Comparison of ENCODE assay signal across 27 cellular contexts in the genomic region with DNA sequence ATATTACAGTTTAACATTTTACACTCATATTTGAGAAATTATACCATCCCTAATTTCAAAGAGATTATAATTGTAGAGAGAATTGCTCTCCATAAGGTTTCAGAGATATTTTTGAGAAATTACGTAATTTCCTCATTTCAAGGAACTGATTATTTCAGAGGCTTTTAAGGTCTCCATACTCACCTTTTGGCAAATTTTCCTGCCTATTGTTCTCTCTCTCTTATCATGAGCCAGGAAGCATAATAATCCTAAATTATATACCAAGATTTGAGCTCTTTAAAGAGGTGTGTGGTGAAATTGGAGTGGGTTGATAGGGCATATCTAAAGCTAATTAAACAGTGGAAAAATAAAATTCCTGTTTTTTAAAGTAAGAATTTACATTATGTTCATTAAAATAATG.
"Had no signal": no experiment of that assay in that cellular context is flagged by ENCODE, and none has a peak within 500 bp of the region (broad histone marks: within the 10 kb centered on the region; RNA-seq: fewer than 3 reads in every experiment).

No MANE protein-coding gene starts in this region.

- H3K4me3 Mint-ChIP-seq: activated CD4-positive, alpha-beta memory T cell treated with anti-CD3 and anti-CD28 coated beads, Interleukin-2, amount 10 ng/mL, durations not matched to agents 7 days and 5 days; activated CD4-positive, alpha-beta T cell treated with anti-CD3 and anti-CD28 coated beads, Interleukin-2, amount 10 ng/mL, durations not matched to agents 7 days and 5 days; activated naive CD8-positive, alpha-beta T cell treated with anti-CD3 and anti-CD28 coated beads, Interleukin-2, amount 10 ng/mL, durations not matched to agents 7 days and 5 days; activated T-cell treated with anti-CD3 and anti-CD28 coated beads, Interleukin-2, amount 50 U/mL, for 72 hours; T-cell had no signal

- H3K27me3 Mint-ChIP-seq: activated CD4-positive, alpha-beta memory T cell treated with anti-CD3 and anti-CD28 coated beads, Interleukin-2, amount 10 ng/mL, durations not matched to agents 7 days and 5 days; activated CD4-positive, alpha-beta T cell treated with anti-CD3 and anti-CD28 coated beads, Interleukin-2, amount 10 ng/mL, durations not matched to agents 7 days and 5 days; activated naive CD8-positive, alpha-beta T cell treated with anti-CD3 and anti-CD28 coated beads, Interleukin-2, amount 10 ng/mL, durations not matched to agents 7 days and 5 days had no signal

- H3K27me3 ChIP-seq: adrenal gland, body of pancreas, MG63 had no signal

- ATAC-seq: activated T-cell treated with anti-CD3 and anti-CD28 coated beads, Interleukin-2, amount 50 U/mL, for 72 hours; body of pancreas; T-cell had no signal

- H3K9me3 ChIP-seq: adrenal gland, body of pancreas, MG63 had no signal

- FAIRE-seq: bronchial epithelial cell, TTC549 had no signal

- H3K36me3 ChIP-seq: adrenal gland, MG63 had no signal

- H3K4me3 ChIP-seq: adrenal gland, body of pancreas, MG63, SK-N-MC had no signal

- H3K36me3 Mint-ChIP-seq: activated naive CD8-positive, alpha-beta T cell treated with anti-CD3 and anti-CD28 coated beads, Interleukin-2, amount 10 ng/mL, durations not matched to agents 7 days and 5 days; T-cell had no signal

- H3K4me1 ChIP-seq: adrenal gland, body of pancreas had no signal

- H3K9me3 Mint-ChIP-seq: activated CD4-positive, alpha-beta memory T cell treated with anti-CD3 and anti-CD28 coated beads, Interleukin-2, amount 10 ng/mL, durations not matched to agents 7 days and 5 days; activated CD4-positive, alpha-beta T cell treated with anti-CD3 and anti-CD28 coated beads, Interleukin-2, amount 10 ng/mL, durations not matched to agents 7 days and 5 days; activated naive CD8-positive, alpha-beta T cell treated with anti-CD3 and anti-CD28 coated beads, Interleukin-2, amount 10 ng/mL, durations not matched to agents 7 days and 5 days; activated T-cell treated with anti-CD3 and anti-CD28 coated beads, Interleukin-2, amount 50 U/mL, for 72 hours; T-cell had no signal

- H3K27ac Mint-ChIP-seq: activated CD4-positive, alpha-beta memory T cell treated with anti-CD3 and anti-CD28 coated beads, Interleukin-2, amount 10 ng/mL, durations not matched to agents 7 days and 5 days; activated CD4-positive, alpha-beta T cell treated with anti-CD3 and anti-CD28 coated beads, Interleukin-2, amount 10 ng/mL, durations not matched to agents 7 days and 5 days; activated naive CD8-positive, alpha-beta T cell treated with anti-CD3 and anti-CD28 coated beads, Interleukin-2, amount 10 ng/mL, durations not matched to agents 7 days and 5 days; activated T-cell treated with anti-CD3 and anti-CD28 coated beads, Interleukin-2, amount 50 U/mL, for 72 hours; T-cell had no signal

- H3K27ac ChIP-seq: adrenal gland, body of pancreas, SK-N-MC, VCaP had no signal

- DNase-seq: activated CD4-positive, alpha-beta memory T cell treated with anti-CD3 and anti-CD28 coated beads, Interleukin-2, amount 10 ng/mL, durations not matched to agents 7 days and 5 days; activated CD4-positive, alpha-beta T cell treated with anti-CD3 and anti-CD28 coated beads, Interleukin-2, amount 10 ng/mL, durations not matched to agents 7 days and 5 days; activated CD4-positive, CD25-positive, alpha-beta regulatory T cell; activated naive CD4-positive, alpha-beta T cell treated with anti-CD3 and anti-CD28 coated beads, Interleukin-2, amount 50 U/mL, for 16 hours; activated naive CD8-positive, alpha-beta T cell treated with anti-CD3 and anti-CD28 coated beads, Interleukin-2, amount 10 ng/mL, durations not matched to agents 7 days and 5 days; activated T-cell treated with anti-CD3 and anti-CD28 coated beads, Interleukin-2, amount 50 U/mL, for 72 hours; adrenal gland; aorta; body of pancreas; central memory CD4-positive, alpha-beta T cell; MG63; MV-4-11; NCI-H1105 treated with DMSO at 0.1 percent for 48 hours; NCI-H1436 treated with DMSO at 0.1 percent for 48 hours; NCI-H187 treated with DMSO at 0.1 percent for 48 hours; NCI-H2107; NCI-H2171 treated with DMSO at 0.1 percent for 48 hours; NCI-H510A; NCI-H526 treated with DMSO at 0.1 percent for 48 hours; SIG-M5; T-cell; T-helper 2 cell; T1000 had no signal

- H3K4me1 Mint-ChIP-seq: activated CD4-positive, alpha-beta memory T cell treated with anti-CD3 and anti-CD28 coated beads, Interleukin-2, amount 10 ng/mL, durations not matched to agents 7 days and 5 days; activated CD4-positive, alpha-beta T cell treated with anti-CD3 and anti-CD28 coated beads, Interleukin-2, amount 10 ng/mL, durations not matched to agents 7 days and 5 days; activated naive CD8-positive, alpha-beta T cell treated with anti-CD3 and anti-CD28 coated beads, Interleukin-2, amount 10 ng/mL, durations not matched to agents 7 days and 5 days; T-cell had no signal
